Comparison of ENCODE assay signal across 27 cellular contexts in the genomic region with DNA sequence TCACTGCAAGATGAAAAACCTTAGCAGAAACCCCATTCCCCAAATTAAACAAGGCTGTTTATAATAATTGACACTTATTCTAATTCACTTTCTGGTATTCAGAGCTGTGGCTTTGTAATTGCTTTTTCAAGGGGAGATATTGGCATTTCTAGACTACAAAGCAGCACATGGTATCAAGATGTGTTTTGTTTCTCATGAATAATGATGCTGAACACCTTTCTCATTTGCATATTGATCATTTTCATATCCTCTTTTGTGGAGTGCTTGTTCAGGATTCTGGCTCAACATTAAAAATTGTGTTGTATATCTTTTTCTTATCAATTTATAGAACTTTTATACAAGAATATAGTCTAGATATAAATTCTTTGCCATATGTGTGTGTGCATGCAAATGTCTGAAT. TPM values are rescaled to one million over a fixed set of nuclear protein-coding genes. Genes with fewer than 3 reads are reported as not detected.
"Had no signal": no experiment of that assay in that cellular context is flagged by ENCODE, and none has a peak within 500 bp of the region (broad histone marks: within the 10 kb centered on the region; RNA-seq: fewer than 3 reads in every experiment).

No MANE protein-coding gene starts in this region.

- H3K27ac Mint-ChIP-seq: dendritic cell treated with granulocyte-macrophage colony-stimulating factor and Interleukin-4, amounts not matched to agents 40 ng/mL and 50 ng/mL, for 4 days; effector memory CD8-positive, alpha-beta T cell; endodermal cell; naive thymus-derived CD8-positive, alpha-beta T cell had no signal

- ATAC-seq: effector memory CD8-positive, alpha-beta T cell; esophagus mucosa; gastrocnemius medialis; heart right ventricle; left cardiac atrium; left lung; left ventricle myocardium superior; lower lobe of right lung; naive thymus-derived CD8-positive, alpha-beta T cell had no signal

- H3K27me3 Mint-ChIP-seq: naive thymus-derived CD8-positive, alpha-beta T cell had no signal

- H3K36me3 ChIP-seq: colonic mucosa, esophagus squamous epithelium, gastrocnemius medialis, heart right ventricle, left lung, lower lobe of right lung had no signal

- DNase-seq: colonic mucosa; cortex of kidney; effector CD8-positive, alpha-beta T cell; effector memory CD8-positive, alpha-beta T cell; endodermal cell; erythroblast; esophagus squamous epithelium; foreskin fibroblast; foreskin melanocyte; gastrocnemius medialis; glutamatergic neuron; head of caudate nucleus; heart right ventricle; hippocampal formation; left cardiac atrium; left lung; left ventricle myocardium superior; lower lobe of right lung; mesendoderm; midbrain; naive thymus-derived CD8-positive, alpha-beta T cell had no signal

- H3K4me1 Mint-ChIP-seq: endodermal cell had no signal

- H3K27me3 ChIP-seq: colonic mucosa, gastrocnemius medialis, heart right ventricle, left lung had no signal

- H3K4me3 Mint-ChIP-seq: dendritic cell treated with granulocyte-macrophage colony-stimulating factor and Interleukin-4, amounts not matched to agents 40 ng/mL and 50 ng/mL, for 4 days; effector memory CD8-positive, alpha-beta T cell; endodermal cell; naive thymus-derived CD8-positive, alpha-beta T cell had no signal

- H3K27ac ChIP-seq: colonic mucosa, epithelial cell of prostate, esophagus squamous epithelium, gastrocnemius medialis, heart right ventricle, left lung, lower lobe of right lung had no signal

- H3K9me3 ChIP-seq: colonic mucosa, esophagus squamous epithelium, gastrocnemius medialis, heart right ventricle, left lung, lower lobe of right lung had no signal

- H3K4me3 ChIP-seq: colonic mucosa, esophagus squamous epithelium, gastrocnemius medialis, heart right ventricle, left lung, lower lobe of right lung had no signal

- H3K4me1 ChIP-seq: colonic mucosa, gastrocnemius medialis, left lung had no signal

- FAIRE-seq: endometrium, keratinocyte had no signal

- H3K9me3 Mint-ChIP-seq: dendritic cell treated with granulocyte-macrophage colony-stimulating factor and Interleukin-4, amounts not matched to agents 40 ng/mL and 50 ng/mL, for 4 days; effector memory CD8-positive, alpha-beta T cell; naive thymus-derived CD8-positive, alpha-beta T cell had no signal

RNA-seq across cellular contexts. Expression of gene ANKRD55, which starts 22.4 kb away (rescaled TPM):
- total RNA-seq: colonic mucosa; esophagus mucosa; gastrocnemius medialis; kidney epithelial cell; left ventricle myocardium superior; naive thymus-derived CD8-positive, alpha-beta T cell had no signal
- polyA plus RNA-seq: keratinocyte had no signal
